Comparison of ENCODE assay signal across 9 cellular contexts in genomic region chr12:52139579-52140062, GRCh38. TPM values are rescaled to one million over a fixed set of nuclear protein-coding genes. Genes with fewer than 3 reads are reported as not detected.
DNase-seq lines count a peak whose midpoint lies in the region; ATAC-seq and TF ChIP-seq lines count a peak whose summit lies in the region.
"Had no signal": no experiment of that assay in that cellular context is flagged by ENCODE, and none has a peak within 500 bp of the region (broad histone marks: within the 10 kb centered on the region; RNA-seq: fewer than 3 reads in every experiment).

No MANE protein-coding gene starts in this region.

- intact Hi-C loops in Panc1 (cut with micrococcal nuclease; ENCODE audit: unreplicated experiment): loop anchor here (5.0 to 10.0 kb wide), 2 partner anchors 445 to 733 kb away; no protein-coding TSS in a partner anchor

- no peaks in the 10 kb centered on the region for H3K79me2 ChIP-seq in osteoblast (ENCODE audit: insufficient read depth, low read length)

- H4K20me1 ChIP-seq in osteoblast (ENCODE audit: insufficient read depth, low read length): no peaks in the 10 kb centered on the region

- CTCF ChIA-PET in HEK293T (lab: Yijun Ruan, JAX): interaction anchor here (0.8 kb wide), 1 partner anchor 114 kb away, joined by 3 read pairs; no protein-coding TSS in a partner anchor
- CTCF ChIA-PET in Panc1 (lab: Charles Lee): no interaction called here

- in situ Hi-C loops in Panc1 (cut with HindIII; ENCODE audit: low pct_unique_long_range_greater_than_20kb, low sequenced_read_pairs): no loop called here

- H3K4me1 ChIP-seq in Panc1 (ENCODE audit: control insufficient read depth, insufficient read depth, low read length) (peaks cover 9% of the 10 kb centered on the region), osteoblast (ENCODE audit: insufficient read depth, low read length) (no peaks in the 10 kb centered on the region)

- no peak overlapping the region for H3K27ac ChIP-seq in Panc1 (ENCODE audit: low read length)
- no peak overlapping the region for H3K27ac ChIP-seq in osteoblast (ENCODE audit: low read depth, low read length)
- no peak overlapping the region for H3K27ac ChIP-seq in substantia nigra (ENCODE audit: low read depth, low read length, poor library complexity, severe bottlenecking)
- H3K27ac ChIP-seq: epithelial cell of prostate had no signal

- H3K9me3 ChIP-seq in Panc1 (ENCODE audit: control insufficient read depth, insufficient read depth, low read depth, low read length) (no peaks in the 10 kb centered on the region), osteoblast (ENCODE audit: low read depth, low read length) (no peaks in the 10 kb centered on the region)

- ATAC-seq in Panc1: peak; percentile 73

- TF ChIP-seq CTCF in Panc1 (IDR thresholded peaks at IDR 0.05) (peak; percentile 97), osteoblast (IDR thresholded peaks at IDR 0.05; ENCODE audit: extremely low read depth, low read depth, low read length) (peak; percentile 62)

- H3K36me3 ChIP-seq in Panc1 (ENCODE audit: control insufficient read depth, insufficient read depth, low read length) (no peaks in the 10 kb centered on the region), osteoblast (ENCODE audit: insufficient read depth, low read length) (no peaks in the 10 kb centered on the region)

- H3K4me3 ChIP-seq in Panc1 (ENCODE audit: low read depth in 2 of 2, low read length in 2 of 2) (no peak overlapping the region), osteoblast (ENCODE audit: insufficient read depth, low read length) (no peak overlapping the region)

- H2AFZ ChIP-seq in osteoblast (ENCODE audit: low read length): no peak overlapping the region

- DNase-seq in COLO668 (lab: John Stamatoyannopoulos, UW; ENCODE audit: unreplicated experiment) (peak; percentile 47), HEK293T (ENCODE audit: extremely low spot score) (peak; percentile 75), Panc1 (ENCODE audit: low read depth, low spot score) (no peak), cerebellum (ENCODE audit: low spot score) (peak; percentile 48), osteoblast (ENCODE audit: insufficient read length, low spot score, missing footprints) (no peak), ecto neural progenitor cell (ENCODE audit: low spot score) (no peak), substantia nigra (lab: John Stamatoyannopoulos, UW) (no peak), NCI-H524 treated with DMSO at 0.1 percent for 48 hours (lab: John Stamatoyannopoulos, UW) (no peak)

- BruUV-seq in Panc1 (replicated peaks; lab: Mats Ljungman, UMichigan): no TSS peak

- POLR2A ChIA-PET in HEK293T (lab: Yijun Ruan, JAX) (no interaction called here), Panc1 (lab: Charles Lee) (no interaction called here)

- no peak overlapping the region for H3K4me2 ChIP-seq in osteoblast (ENCODE audit: insufficient read depth, low read length)

- H3K27me3 ChIP-seq in Panc1 (ENCODE audit: control insufficient read depth, insufficient read depth, low read length) (no peaks in the 10 kb centered on the region), osteoblast (ENCODE audit: insufficient read depth, low read length) (peaks cover 9% of the 10 kb centered on the region)

TF ChIP-seq in HEK293T, 16 proteins besides CTCF, POLR2A, EP300 and RAD21:
- TF ChIP-seq ARNT (IDR thresholded peaks at IDR 0.05) (no peak), FOXM1 (IDR thresholded peaks at IDR 0.05; ENCODE audit: borderline replicate concordance) (no peak), PKNOX1 (IDR thresholded peaks at IDR 0.05) (0 out of 2 replicates have a peak, but pooled peaks have one; percentile 47), SUZ12 (IDR thresholded peaks at IDR 0.05) (no peak), BHLHE40 (IDR thresholded peaks at IDR 0.05; ENCODE audit: borderline replicate concordance) (no peak), FOXK2 (IDR thresholded peaks at IDR 0.05) (no peak)

RNA-seq across cellular contexts. Expression of gene KRT80, which starts 52.2 kb away (rescaled TPM):
- total RNA-seq in Panc1 (2021; ENCODE audit: unreplicated experiment) (51.5 TPM), cerebellum (not detected), osteoblast (0.59 and 0.72 TPM in 2 replicates)
- 30.3 TPM for polyA plus RNA-seq in Panc1 (2012; ENCODE audit: insufficient read length)

Comparison
In these comparisons a context has a peak if more than half of its experiments do, and no peak if none do; other contexts are left out.
1. DNase-seq: peak in COLO668 (single experiment), HEK293T (single experiment) and cerebellum (single experiment); none in Panc1 (single experiment), osteoblast (single experiment), ecto neural progenitor cell (single experiment), substantia nigra (0 of 49) and NCI-H524 treated with DMSO at 0.1 percent for 48 hours (single experiment).
2. RNA of gene KRT80, which starts 52.2 kb away (total RNA-seq): 51.5 TPM in Panc1 (single experiment); 0.59 to 0.72 TPM in osteoblast and not detected in cerebellum (single experiment); every median in the first group is over 10 times any median in the second.